20 cellular contexts compared by ENCODE assay signal in the genomic region with DNA sequence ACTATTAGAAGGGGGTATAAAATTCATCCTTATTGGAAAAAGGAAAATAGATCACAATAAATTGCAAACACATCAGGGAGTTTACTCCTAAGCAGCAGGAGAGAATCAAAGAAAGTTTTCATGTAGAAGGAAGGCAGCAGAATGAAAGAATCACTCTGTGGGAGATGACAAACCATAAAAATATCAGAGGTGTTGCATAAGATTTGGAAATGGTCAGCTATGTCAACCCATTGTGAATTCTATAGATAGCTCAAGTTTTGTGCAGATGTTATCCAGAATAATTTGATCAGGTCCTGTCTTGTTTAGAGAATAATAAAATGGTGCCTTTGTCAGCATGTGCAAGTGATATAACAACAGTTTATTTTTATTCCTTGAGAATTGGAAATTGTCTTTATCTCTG.
"Had no signal": no experiment of that assay in that cellular context is flagged by ENCODE, and none has a peak within 500 bp of the region (broad histone marks: within the 10 kb centered on the region; RNA-seq: fewer than 3 reads in every experiment).

No MANE protein-coding gene starts in this region.

- H3K9me3 ChIP-seq: adrenal gland, esophagus muscularis mucosa, mucosa of descending colon, tibial artery had no signal

- H3K9me3 Mint-ChIP-seq: activated naive CD4-positive, alpha-beta T cell treated with anti-CD3 and anti-CD28 coated beads, Interleukin-2, amount 50 U/mL, for 24 hours; neural crest cell had no signal

- H3K27me3 ChIP-seq: adrenal gland, esophagus muscularis mucosa, tibial artery had no signal

- H3K36me3 Mint-ChIP-seq: activated naive CD4-positive, alpha-beta T cell treated with anti-CD3 and anti-CD28 coated beads, Interleukin-2, amount 50 U/mL, for 24 hours; naive B cell had no signal

- H3K4me3 ChIP-seq: adrenal gland, esophagus muscularis mucosa, mucosa of descending colon, tibial artery had no signal

- H3K27ac Mint-ChIP-seq: activated CD4-positive, alpha-beta T cell treated with anti-CD3 and anti-CD28 coated beads for 36 hours; activated naive CD4-positive, alpha-beta T cell treated with anti-CD3 and anti-CD28 coated beads, Interleukin-2, amount 50 U/mL, for 24 hours; naive B cell had no signal

- H3K4me3 Mint-ChIP-seq: activated CD4-positive, alpha-beta T cell treated with anti-CD3 and anti-CD28 coated beads for 36 hours; activated naive CD4-positive, alpha-beta T cell treated with anti-CD3 and anti-CD28 coated beads, Interleukin-2, amount 50 U/mL, for 24 hours; naive B cell; neural crest cell had no signal

- H3K27ac ChIP-seq: adrenal gland, esophagus muscularis mucosa, tibial artery had no signal

- H3K4me1 ChIP-seq: adrenal gland, esophagus muscularis mucosa had no signal

- H3K27me3 Mint-ChIP-seq: naive B cell had no signal

- H3K4me1 Mint-ChIP-seq: activated CD4-positive, alpha-beta T cell treated with anti-CD3 and anti-CD28 coated beads for 36 hours; activated naive CD4-positive, alpha-beta T cell treated with anti-CD3 and anti-CD28 coated beads, Interleukin-2, amount 50 U/mL, for 24 hours; naive B cell; neural crest cell had no signal

- ATAC-seq: activated CD4-positive, alpha-beta T cell treated with anti-CD3 and anti-CD28 coated beads for 36 hours; left ventricle myocardium superior; mucosa of descending colon had no signal

- H3K36me3 ChIP-seq: adrenal gland, esophagus muscularis mucosa, tibial artery had no signal

- DNase-seq: activated CD4-positive, alpha-beta T cell treated with anti-CD3 and anti-CD28 coated beads for 36 hours; activated CD4-positive, alpha-beta T cell treated with anti-CD3 and anti-CD28 coated beads, Interleukin-2, amount 50 U/mL, for 48 hours; activated gamma-delta T cell; adrenal gland; central memory CD4-positive, alpha-beta T cell; cortex of kidney; effector CD4-positive, alpha-beta T cell; left ventricle myocardium superior; mesenchymal stem cell; mucosa of descending colon; naive B cell; retina; stimulated activated CD4-positive, alpha-beta T cell treated with anti-CD3 and anti-CD28 coated beads, Interleukin-12 subunit alpha, Interleukin-12 subunit beta, amount 100 ng/mL, for 4 hours; stimulated activated CD4-positive, alpha-beta T cell treated with anti-CD3 and anti-CD28 coated beads, Interleukin-1b, Interleukin-23, amount 100 ng/mL, for 48 hours; stimulated activated naive CD4-positive, alpha-beta T cell treated with Interleukin-2 at 50 U/mL for 16 hours; T-helper 2 cell; tibial artery had no signal
